In the genomic region with DNA sequence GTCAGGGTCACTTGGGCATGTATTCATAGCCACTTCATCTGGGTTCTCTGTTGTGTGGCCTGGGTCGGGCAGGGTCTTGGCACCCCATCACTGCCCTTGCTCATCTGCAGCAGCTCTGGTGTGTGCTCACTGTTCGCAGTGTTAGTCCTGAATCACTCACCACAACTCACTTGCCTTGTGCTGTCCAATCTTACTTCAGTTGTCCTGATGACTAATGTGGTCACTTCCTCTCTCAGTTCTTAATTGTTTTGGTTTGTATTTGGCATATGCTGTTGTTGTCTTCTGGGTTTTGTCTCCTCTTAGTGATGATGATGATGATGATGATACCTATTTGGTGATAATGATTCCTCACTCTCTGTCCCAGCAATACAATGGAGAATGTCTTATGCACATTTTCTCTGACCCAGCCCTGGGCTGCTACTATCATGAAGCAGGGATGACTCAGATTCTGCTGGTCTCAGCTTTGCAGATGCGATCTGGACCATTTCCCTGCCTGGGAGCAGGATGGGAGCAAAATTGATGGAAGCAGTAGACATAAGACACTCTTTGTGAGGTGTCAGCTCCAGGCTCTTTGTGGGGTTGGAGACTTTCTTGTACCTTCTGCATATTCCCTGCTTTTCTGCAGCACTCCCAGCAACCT, we compare ENCODE assay signal across 17 cellular contexts. TPM values are rescaled to one million over a fixed set of nuclear protein-coding genes. Genes with fewer than 3 reads are reported as not detected.
DNase-seq lines count a peak whose midpoint lies in the region; ATAC-seq and TF ChIP-seq lines count a peak whose summit lies in the region.
"Had no signal": no experiment of that assay in that cellular context is flagged by ENCODE, and none has a peak within 500 bp of the region (broad histone marks: within the 10 kb centered on the region; RNA-seq: fewer than 3 reads in every experiment).

No MANE protein-coding gene starts in this region.

- no peak overlapping the region for H3K9ac ChIP-seq in IMR-90 (ENCODE audit: low read depth, low read length)
- H3K9ac ChIP-seq: neural progenitor cell had no signal

- H3K4me2 ChIP-seq in IMR-90 (ENCODE audit: low read depth, low read length), result no peak overlapping the region
- H3K4me2 ChIP-seq: neural progenitor cell had no signal

- CTCF ChIA-PET in IMR-90 (lab: Yijun Ruan, JAX) (no interaction called here), GM10248 (lab: Yijun Ruan, JAX) (no interaction called here)

- no peak overlapping the region for H2AK9ac ChIP-seq in IMR-90 (replicated peaks; ENCODE audit: low read depth, low read length, poor library complexity)

- H3K27me3 ChIP-seq in IMR-90 (ENCODE audit: control insufficient read depth, insufficient read depth, low read length) (peaks cover 5% of the 10 kb centered on the region), brain microvascular endothelial cell (replicated peaks) (no peaks in the 10 kb centered on the region)
- H3K27me3 ChIP-seq: neural progenitor cell had no signal

- dilution Hi-C loops in IMR-90 (cut with HindIII; ENCODE audit: low sequenced_read_pairs, unreplicated experiment), result no loop called here

- no peak overlapping the region for H3K56ac ChIP-seq in IMR-90 (ENCODE audit: extremely low read depth, insufficient read depth, low read length)

- no peak overlapping the region for H3K23ac ChIP-seq in IMR-90 (ENCODE audit: low read depth, low read length)

- no peaks in the 10 kb centered on the region for H3K36me3 ChIP-seq in IMR-90 (ENCODE audit: control insufficient read depth, insufficient read depth, low read length)
- H3K36me3 ChIP-seq in brain microvascular endothelial cell (replicated peaks), result no peaks in the 10 kb centered on the region
- H3K36me3 ChIP-seq: lower lobe of right lung, neural progenitor cell had no signal

- intact Hi-C loops in IMR-90 (cut with micrococcal nuclease), result no loop called here

- H3K27ac ChIP-seq in IMR-90 (ENCODE audit: insufficient read depth, low read length) (no peak overlapping the region), brain microvascular endothelial cell (no peak overlapping the region)
- H3K27ac ChIP-seq: coronary artery, lower lobe of right lung, neural progenitor cell had no signal

- no peaks in the 10 kb centered on the region for H3K9me1 ChIP-seq in IMR-90 (ENCODE audit: insufficient read depth, low read length)

- no TSS peak for BruUV-seq in IMR-90 (replicated peaks; lab: Mats Ljungman, UMichigan)

- no peak overlapping the region for H4K91ac ChIP-seq in IMR-90 (ENCODE audit: insufficient read depth, low read depth, low read length)

- ATAC-seq in IMR-90 (ENCODE audit: low read depth), result no peak
- ATAC-seq: CD8-positive, alpha-beta T cell; esophagus mucosa; lower lobe of right lung; sciatic nerve had no signal

- H3K14ac ChIP-seq in IMR-90 (replicated peaks; ENCODE audit: low read depth, low read length), result no peak overlapping the region

- H3K9me3 ChIP-seq in IMR-90 (ENCODE audit: control insufficient read depth, insufficient read depth, low read length), result no peaks in the 10 kb centered on the region
- H3K9me3 ChIP-seq: lower lobe of right lung had no signal

- TF ChIP-seq CTCF in IMR-90 (conservative IDR thresholded peaks at IDR 0.05; ENCODE audit: low read depth, low read length) (no peak), brain microvascular endothelial cell (IDR thresholded peaks at IDR 0.05; ENCODE audit: low read depth, low read length, missing control alignments) (no peak), GM10248 (IDR thresholded peaks at IDR 0.05; ENCODE audit: control extremely low read depth, extremely low read depth, low read depth, missing control alignments) (no peak)

- no peak overlapping the region for H2BK20ac ChIP-seq in IMR-90 (ENCODE audit: low read depth, low read length)

- TF ChIP-seq POLR2A in IMR-90 (IDR thresholded peaks at IDR 0.05; ENCODE audit: low read depth, low read length), result no peak

- DNase-seq in GM04503 (ENCODE audit: low read depth), result peak; percentile 50
- DNase-seq in IMR-90, result peak; percentile 43
- DNase-seq in brain microvascular endothelial cell, result peak; percentile 69
- DNase-seq in myocyte (ENCODE audit: low read depth), result peak; percentile 27
- no peak for DNase-seq in GM10248 (ENCODE audit: extremely low spot score)
- no peak for DNase-seq in DMS79 (lab: John Stamatoyannopoulos, UW)
- DNase-seq in medulla oblongata (ENCODE audit: extremely low spot score), result no peak
- DNase-seq: activated B cell treated with CpG ODN at 0.5 μM for 24 hours; CD8-positive, alpha-beta T cell; H9; lower lobe of right lung; MM.1S; stimulated activated naive CD4-positive, alpha-beta T cell treated with Interleukin-2 at 50 U/mL for 16 hours had no signal

- POLR2A ChIA-PET in IMR-90 (lab: Charles Lee; ENCODE audit: unreplicated experiment) (no interaction called here), GM10248 (lab: Yijun Ruan, JAX) (no interaction called here)

- H2AK5ac ChIP-seq in IMR-90 (ENCODE audit: low read depth, low read length), result no peak overlapping the region

- no peak overlapping the region for H3K18ac ChIP-seq in IMR-90 (ENCODE audit: low read depth, low read length)

- 67% methylated on average over 1 of the region's 3 CpGs; no CpG with 5 or more reads in 1 of the 2 experiments for WGBS in IMR-90 (ENCODE audit: extremely low coverage in 2 of 2, insufficient read length in 1 of 2), 2 experiments

- H2BK15ac ChIP-seq in IMR-90 (ENCODE audit: low read depth, low read length), result no peak overlapping the region

- H3K79me1 ChIP-seq in IMR-90 (ENCODE audit: low read depth in 1 of 2, low read length in 2 of 2), result no peaks in the 10 kb centered on the region

- no peaks in the 10 kb centered on the region for H4K20me1 ChIP-seq in IMR-90 (ENCODE audit: insufficient read depth, low read length)

- no peak overlapping the region for H4K5ac ChIP-seq in IMR-90 (ENCODE audit: low read depth, low read length)

- no peaks in the 10 kb centered on the region for H3K4me1 ChIP-seq in IMR-90 (ENCODE audit: control insufficient read depth, insufficient read depth, low read length)
- H3K4me1 ChIP-seq: lower lobe of right lung, neural progenitor cell had no signal

- H3K4me3 ChIP-seq in IMR-90 (ENCODE audit: insufficient read depth, low read depth, low read length) (no peak overlapping the region), brain microvascular endothelial cell (ENCODE audit: low read depth, low read length) (no peak overlapping the region)
- H3K4me3 ChIP-seq: coronary artery, lower lobe of right lung, neural progenitor cell had no signal

- no peak overlapping the region for H2BK120ac ChIP-seq in IMR-90 (ENCODE audit: low read depth, low read length)

- in situ Hi-C loops in IMR-90 (cut with MboI; ENCODE audit: low sequenced_read_pairs) (loop anchor here (25.0 kb wide), 1 partner anchor 1218 kb away; no protein-coding TSS in a partner anchor), brain microvascular endothelial cell (cut with HindIII; ENCODE audit: low pct_ligation_motif_present, low sequenced_read_pairs) (no loop called here)

- no peak overlapping the region for H2BK5ac ChIP-seq in IMR-90 (ENCODE audit: low read depth, low read length, poor library complexity, severe bottlenecking)

- H2AFZ ChIP-seq in IMR-90 (replicated peaks; ENCODE audit: low read length, poor library complexity), result no peak overlapping the region
- H2AFZ ChIP-seq: neural progenitor cell had no signal

- H4K8ac ChIP-seq in IMR-90 (ENCODE audit: low read depth in 2 of 2, low read length in 2 of 2), result no peak overlapping the region

- no peak overlapping the region for H3K4ac ChIP-seq in IMR-90 (ENCODE audit: low read depth, low read length)

- no peak for TF ChIP-seq RAD21 in IMR-90 (IDR thresholded peaks at IDR 0.05; ENCODE audit: low read length)

TF ChIP-seq in IMR-90, 13 proteins besides CTCF, POLR2A, EP300 and RAD21:
- no peak for TF ChIP-seq FOS (IDR thresholded peaks at IDR 0.05; ENCODE audit: low read depth, low read length)
- TF ChIP-seq MAFK (IDR thresholded peaks at IDR 0.05; ENCODE audit: low read depth, low read length), result no peak
- TF ChIP-seq ELK1 (IDR thresholded peaks at IDR 0.05; ENCODE audit: borderline replicate concordance, low read depth, low read length), result no peak
- TF ChIP-seq, protein P1, sequence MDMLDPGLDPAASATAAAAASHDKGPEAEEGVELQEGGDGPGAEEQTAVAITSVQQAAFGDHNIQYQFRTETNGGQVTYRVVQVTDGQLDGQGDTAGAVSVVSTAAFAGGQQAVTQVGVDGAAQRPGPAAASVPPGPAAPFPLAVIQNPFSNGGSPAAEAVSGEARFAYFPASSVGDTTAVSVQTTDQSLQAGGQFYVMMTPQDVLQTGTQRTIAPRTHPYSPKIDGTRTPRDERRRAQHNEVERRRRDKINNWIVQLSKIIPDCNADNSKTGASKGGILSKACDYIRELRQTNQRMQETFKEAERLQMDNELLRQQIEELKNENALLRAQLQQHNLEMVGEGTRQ (IDR thresholded peaks at IDR 0.05; ENCODE audit: low read depth, low read length), result no peak
- TF ChIP-seq RFX5 (IDR thresholded peaks at IDR 0.05; ENCODE audit: low read depth, low read length), result no peak
- no peak for TF ChIP-seq MAZ (IDR thresholded peaks at IDR 0.05; ENCODE audit: borderline replicate concordance, low read depth, low read length)

RNA-seq across cellular contexts. Expression of gene ADRA2A, which starts 17.0 kb away (rescaled TPM):
- total RNA-seq in IMR-90 (2012; rRNA removed), result not detected in 2 replicates
- polyA plus RNA-seq in IMR-90 (2012; rRNA removed), result not detected in 2 replicates
- polyA plus RNA-seq in IMR-90 (2012; cell fraction: cytosol; rRNA removed), result not detected in 2 replicates
- polyA plus RNA-seq in IMR-90 (2012; cell fraction: nucleus; rRNA removed; ENCODE audit: low replicate concordance), result 0.03 and 0.05 TPM in 2 replicates
- total RNA-seq in myocyte, result 0.31 and 1.3 TPM in 2 replicates
- polyA plus RNA-seq in myocyte (2012), result 10.0 TPM
- total RNA-seq: activated B cell treated with CpG ODN at 0.5 μM for 24 hours; CD8-positive, alpha-beta T cell had no signal

Comparison
In these comparisons a context has a peak if more than half of its experiments do, and no peak if none do; other contexts are left out.
1. DNase-seq: peak in GM04503 (single experiment), IMR-90 (single experiment), brain microvascular endothelial cell (single experiment) and myocyte (single experiment); none in GM10248 (single experiment), DMS79 (single experiment) and medulla oblongata (single experiment).